Comparison of ENCODE assay signal across 1 cellular context in genomic region chr22:23781533-23781932, GRCh38.
TF ChIP-seq lines count a peak whose summit lies in the region.

No MANE protein-coding gene starts in this region.

TF ChIP-seq in HepG2, 621 proteins besides CTCF, POLR2A, EP300 and RAD21:
- TF ChIP-seq ZNF816 (CRISPR knock-in tag; IDR thresholded peaks at IDR 0.05; ENCODE audit: borderline replicate concordance), result no peak
- no peak for TF ChIP-seq ZNF556 (CRISPR knock-in tag; IDR thresholded peaks at IDR 0.05; ENCODE audit: borderline replicate concordance)
- TF ChIP-seq ZNF687 (CRISPR knock-in tag; IDR thresholded peaks at IDR 0.05), result peak; percentile 61
- TF ChIP-seq ZNF605 (CRISPR knock-in tag; IDR thresholded peaks at IDR 0.05), result no peak
- TF ChIP-seq TMF1 (CRISPR knock-in tag; IDR thresholded peaks at IDR 0.05; ENCODE audit: low read depth), result no peak
- TF ChIP-seq ZNF333 (CRISPR knock-in tag; IDR thresholded peaks at IDR 0.05; ENCODE audit: borderline replicate concordance), result no peak
- TF ChIP-seq MXD4 (CRISPR knock-in tag; IDR thresholded peaks at IDR 0.05), result no peak
- no peak for TF ChIP-seq POGK (CRISPR knock-in tag; conservative IDR thresholded peaks at IDR 0.05)
- TF ChIP-seq AHR (CRISPR knock-in tag; IDR thresholded peaks at IDR 0.05), result no peak
- no peak for TF ChIP-seq SAP130 (CRISPR knock-in tag; IDR thresholded peaks at IDR 0.05; ENCODE audit: low read depth)
- peak; percentile 68 for TF ChIP-seq FOSL2 (CRISPR knock-in tag; IDR thresholded peaks at IDR 0.05)
